In the genomic region with DNA sequence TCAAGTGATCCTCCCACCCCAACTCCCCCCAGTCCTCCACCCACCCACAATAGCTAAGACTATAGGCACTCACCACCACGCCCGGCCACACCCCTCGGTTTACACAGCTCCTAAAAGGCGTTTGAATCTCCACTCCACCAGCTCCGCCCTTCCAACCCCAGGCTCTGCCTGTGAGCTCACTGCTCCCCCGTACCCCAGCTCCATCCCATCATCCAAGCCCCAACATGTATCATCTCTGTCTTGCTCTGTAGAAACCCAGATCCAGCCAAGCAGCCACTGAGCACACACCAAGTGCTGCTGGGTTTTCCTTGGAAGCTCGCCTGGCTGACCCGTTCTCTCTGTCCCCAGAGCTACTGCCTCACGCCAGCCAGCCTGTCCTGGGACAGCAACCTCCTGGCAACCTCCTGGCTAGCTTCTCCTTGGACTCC, we compare ENCODE assay signal across 18 cellular contexts. TPM values are rescaled to one million over a fixed set of nuclear protein-coding genes. Genes with fewer than 3 reads are reported as not detected.
DNase-seq lines count a peak whose midpoint lies in the region; ATAC-seq and TF ChIP-seq lines count a peak whose summit lies in the region.
"Had no signal": no experiment of that assay in that cellular context is flagged by ENCODE, and none has a peak within 500 bp of the region (broad histone marks: within the 10 kb centered on the region; RNA-seq: fewer than 3 reads in every experiment).

No MANE protein-coding gene starts in this region.

- TF ChIP-seq CTCF in SK-N-SH (IDR thresholded peaks at IDR 0.05), result no peak
- TF ChIP-seq CTCF in epithelial cell of esophagus (IDR thresholded peaks at IDR 0.05; ENCODE audit: insufficient read depth, low read depth, low read length, missing control alignments), result no peak
- no peak for TF ChIP-seq CTCF in transverse colon (IDR thresholded peaks at IDR 0.05)
- no peak for TF ChIP-seq CTCF in thyroid gland (IDR thresholded peaks at IDR 0.05)

- no peak overlapping the region for H3K23ac ChIP-seq in mesendoderm (ENCODE audit: low read length)

- no peaks in the 10 kb centered on the region for H3K9me2 ChIP-seq in SK-N-SH

- H4K8ac ChIP-seq in mesendoderm (ENCODE audit: low read depth, low read length), result no peak overlapping the region

- H3K79me2 ChIP-seq in SK-N-SH (ENCODE audit: insufficient read depth) (no peaks in the 10 kb centered on the region; the same call in 1 of the 2 replicates), mesendoderm (ENCODE audit: control insufficient read depth, insufficient read depth, low read length) (no peaks in the 10 kb centered on the region)

- WGBS in SK-N-SH (ENCODE audit: low lambda C conversion rate), result 81% methylated on average over 9 of the region's 9 CpGs
- WGBS in mesendoderm (ENCODE audit: extremely low coverage, insufficient coverage, low lambda C conversion rate), result no CpG with 5 or more reads among the region's 9 CpGs
- 42 to 48% methylated on average over 3 to 9 of the region's 9 CpGs for WGBS in transverse colon (ENCODE audit: low coverage in 1 of 2), 2 donors
- 70% methylated on average over 9 of the region's 9 CpGs for WGBS in thyroid gland, 2 donors

- TF ChIP-seq POLR2A in transverse colon (IDR thresholded peaks at IDR 0.05) (no peak), thyroid gland (IDR thresholded peaks at IDR 0.05) (no peak)

- peak overlapping the region; percentile 81 for H2AK5ac ChIP-seq in mesendoderm (ENCODE audit: low read length)

- no peak for TF ChIP-seq EP300 in SK-N-SH (IDR thresholded peaks at IDR 0.05; ENCODE audit: borderline replicate concordance in 1 of 2, low read depth in 1 of 2, low read length in 1 of 2)
- no peak for TF ChIP-seq EP300 in transverse colon (IDR thresholded peaks at IDR 0.05; ENCODE audit: low read depth)

- no peak overlapping the region for H4K5ac ChIP-seq in mesendoderm (ENCODE audit: low read length)

- H3K27ac ChIP-seq in SK-N-SH (ENCODE audit: low read depth in 2 of 2, low read length in 1 of 2) (peak overlapping the region in 1 of 2 experiments; percentile 68; a peak in 2 of 4 replicates), mesendoderm (ENCODE audit: low read depth, low read length) (peak overlapping the region; percentile 31), transverse colon (no peak overlapping the region), thyroid gland (no peak overlapping the region)
- H3K27ac ChIP-seq: breast epithelium, pancreas had no signal

- H3K18ac ChIP-seq in mesendoderm (ENCODE audit: low read length), result peak overlapping the region; percentile 13

- peak overlapping the region; percentile 57; the same call in 1 of the 2 replicates for H3K4me2 ChIP-seq in SK-N-SH
- H3K4me2 ChIP-seq in mesendoderm (ENCODE audit: low read length), result no peak overlapping the region

- peak overlapping the region; percentile 14 for H2BK5ac ChIP-seq in mesendoderm (ENCODE audit: low read length)

- peaks cover 9% of the 10 kb centered on the region for H3F3A ChIP-seq in SK-N-SH (replicated peaks; ENCODE audit: insufficient read depth)

- H2AFZ ChIP-seq in SK-N-SH (ENCODE audit: low read depth), result no peak overlapping the region

- intact Hi-C loops in transverse colon (cut with DNase I; ENCODE audit: low total_unique reads), result loop anchor here (5.0 kb wide), 1 partner anchor 35 kb away; a partner anchor contains a TSS
- intact Hi-C loops in thyroid gland (cut with DNase I), result loop anchor here (5.0 to 10.0 kb wide), 2 partner anchors 35 to 87 kb away; a partner anchor contains a TSS

- no peaks in the 10 kb centered on the region for H3K79me1 ChIP-seq in mesendoderm (ENCODE audit: low read length)

- H2BK15ac ChIP-seq in mesendoderm (replicated peaks; ENCODE audit: low read depth), result no peak overlapping the region

- DNase-seq in SK-N-SH, result no peak
- peak; percentile 66 for DNase-seq in epithelial cell of esophagus (ENCODE audit: low read depth)
- DNase-seq in mesendoderm, result peak; percentile 39
- peak; percentile 63 for DNase-seq in transverse colon
- no peak for DNase-seq in thyroid gland
- DNase-seq in effector CD8-positive, alpha-beta T cell (lab: John Stamatoyannopoulos, UW), result no peak
- DNase-seq: activated CD4-positive, alpha-beta T cell treated with anti-CD3 and anti-CD28 coated beads for 36 hours; CD8-positive, alpha-beta T cell; effector memory CD8-positive, alpha-beta T cell; NCI-H1694 treated with DMSO at 0.1 percent for 48 hours; NCI-H524 treated with DMSO at 0.1 percent for 48 hours; pancreas; T-helper 2 cell had no signal

- H3K4ac ChIP-seq in mesendoderm (ENCODE audit: low read depth, low read length), result peak overlapping the region; percentile 64

- H3K4me1 ChIP-seq in SK-N-SH (ENCODE audit: control insufficient read depth in 1 of 2, insufficient read depth in 2 of 2, low read depth in 1 of 2, low read length in 1 of 2), result peaks cover 0 to 23% of the 10 kb centered on the region in 2 experiments; a peak in 2 of 4 replicates
- H3K4me1 ChIP-seq in mesendoderm (ENCODE audit: control insufficient read depth, low read depth, low read length), result peaks cover 11% of the 10 kb centered on the region
- peaks cover 5 to 24% (median 9%) of the 10 kb centered on the region in 4 donors for H3K4me1 ChIP-seq in transverse colon
- H3K4me1 ChIP-seq in thyroid gland, result peaks cover 4 to 6% of the 10 kb centered on the region in 2 donors
- H3K4me1 ChIP-seq: breast epithelium, pancreas had no signal

- peak overlapping the region; percentile 70 for H3K56ac ChIP-seq in mesendoderm (ENCODE audit: low read length)

- CTCF ChIA-PET in SK-N-SH (lab: Yijun Ruan, JAX), result interaction anchor here (0.8 to 4.3 kb wide), 7 partner anchors 9 to 83 kb away, joined by 3 to 31 read pairs (median 5); no protein-coding TSS in a partner anchor

- H4K20me1 ChIP-seq in SK-N-SH (ENCODE audit: insufficient read depth), result no peaks in the 10 kb centered on the region

- TF ChIP-seq RAD21 in SK-N-SH (IDR thresholded peaks at IDR 0.05; ENCODE audit: low read length), result no peak

- in situ Hi-C loops in transverse colon (cut with MboI; ENCODE audit: low pct_ligation_motif_present in 1 of 4, low pct_unique_long_range_greater_than_20kb in 1 of 4, low sequenced_read_pairs in 3 of 4), result loop anchor here in 2 of 4 donors (10.0 to 25.0 kb wide), 2 partner anchors 87 to 215 kb away; a partner anchor contains a TSS

- H3K36me3 ChIP-seq in SK-N-SH (replicated peaks in 1 of 2; ENCODE audit: control insufficient read depth in 1 of 2, insufficient read depth in 2 of 2, low read length in 1 of 2) (no peaks in the 10 kb centered on the region), mesendoderm (ENCODE audit: control insufficient read depth, insufficient read depth, low read length) (no peaks in the 10 kb centered on the region), transverse colon (no peaks in the 10 kb centered on the region), thyroid gland (no peaks in the 10 kb centered on the region)
- H3K36me3 ChIP-seq: breast epithelium, pancreas had no signal

- H3K27me3 ChIP-seq in SK-N-SH (ENCODE audit: insufficient read depth) (no peaks in the 10 kb centered on the region), mesendoderm (ENCODE audit: insufficient read depth, low read length, poor library complexity) (no peaks in the 10 kb centered on the region), transverse colon (no peaks in the 10 kb centered on the region), thyroid gland (no peaks in the 10 kb centered on the region)
- H3K27me3 ChIP-seq: breast epithelium, pancreas had no signal

- POLR2A ChIA-PET in SK-N-SH (lab: Yijun Ruan, JAX), result no interaction called here

- peak overlapping the region; percentile 14 for H2BK120ac ChIP-seq in mesendoderm (ENCODE audit: low read depth, low read length)

- H3K4me3 ChIP-seq in SK-N-SH (ENCODE audit: low read depth in 2 of 2, low read length in 1 of 2) (no peak overlapping the region), epithelial cell of esophagus (ENCODE audit: low read length) (no peak overlapping the region), mesendoderm (ENCODE audit: low read length) (no peak overlapping the region), transverse colon (no peak overlapping the region), thyroid gland (replicated peaks in 1 of 3) (no peak overlapping the region)
- H3K4me3 ChIP-seq: breast epithelium, pancreas had no signal

- ATAC-seq in SK-N-SH treated with all-trans-retinoic acid at 6 μM for 48 hours (no peak), HG03139 (IDR thresholded peaks at IDR 0.05; ENCODE audit: unreplicated experiment) (no peak)
- ATAC-seq: activated CD4-positive, alpha-beta T cell treated with anti-CD3 and anti-CD28 coated beads for 36 hours; CD8-positive, alpha-beta T cell; effector memory CD8-positive, alpha-beta T cell; pancreas had no signal

- H3K9ac ChIP-seq in SK-N-SH (no peak overlapping the region), mesendoderm (ENCODE audit: low read length) (no peak overlapping the region)

- no peaks in the 10 kb centered on the region for H3K9me3 ChIP-seq in SK-N-SH
- H3K9me3 ChIP-seq in transverse colon, result no peaks in the 10 kb centered on the region
- H3K9me3 ChIP-seq in thyroid gland, result no peaks in the 10 kb centered on the region
- H3K9me3 ChIP-seq: breast epithelium, pancreas had no signal

RNA-seq across cellular contexts. Expression of a gene that starts 12.0 kb away (rescaled TPM):
- polyA plus RNA-seq in SK-N-SH (2012; rRNA removed), result 27.3 and 31.4 TPM in 2 replicates
- 27.2 and 29.0 TPM in 2 replicates for polyA plus RNA-seq in SK-N-SH (2012; cell fraction: cytosol; rRNA removed)
- polyA plus RNA-seq in SK-N-SH (2012; cell fraction: nucleus; rRNA removed), result 13.3 and 23.8 TPM in 2 replicates
- 1.9 TPM for polyA plus RNA-seq in mesendoderm (2013, experiment 1 of 2)
- 2.1 TPM for polyA plus RNA-seq in mesendoderm (2013, experiment 2 of 2)
- total RNA-seq in transverse colon, result 1 to 10 TPM in 1 of 4 donors, not detected in 3; 2.2 TPM
- total RNA-seq in thyroid gland, result 10 to 100 TPM in 1 of 4 donors, 1 to 10 TPM in 3; 2.6 to 10.1 (median 5.9) TPM
- total RNA-seq: CD8-positive, alpha-beta T cell; frontal cortex had no signal

RNA-seq across cellular contexts. Expression of a gene that starts 28.6 kb away (rescaled TPM):
- 11.8 and 13.1 TPM in 2 replicates for polyA plus RNA-seq in SK-N-SH (2012; rRNA removed)
- polyA plus RNA-seq in SK-N-SH (2012; cell fraction: cytosol; rRNA removed), result 7.1 and 10.2 TPM in 2 replicates
- 5.7 and 6.0 TPM in 2 replicates for polyA plus RNA-seq in SK-N-SH (2012; cell fraction: nucleus; rRNA removed)
- 0.48 TPM for polyA plus RNA-seq in mesendoderm (2013, experiment 1 of 2)
- 0.55 TPM for polyA plus RNA-seq in mesendoderm (2013, experiment 2 of 2)
- total RNA-seq in transverse colon (under 1 TPM in 1 of 4 donors, not detected in 3; 0.64 TPM), thyroid gland (1 to 10 TPM in 1 of 4 donors, under 1 TPM in 1, not detected in 2; 0.83 to 1.7 TPM)
- total RNA-seq: activated CD4-positive, alpha-beta T cell treated with anti-CD3 and anti-CD28 coated beads for 36 hours; CD8-positive, alpha-beta T cell; frontal cortex; mucosa of gallbladder had no signal

RNA-seq across cellular contexts. Expression of a gene that starts 32.0 kb away (rescaled TPM):
- 24.6 and 25.4 TPM in 2 replicates for polyA plus RNA-seq in SK-N-SH (2012; rRNA removed)
- polyA plus RNA-seq in SK-N-SH (2012; cell fraction: cytosol; rRNA removed), result 19.7 and 25.3 TPM in 2 replicates
- 8.0 and 9.0 TPM in 2 replicates for polyA plus RNA-seq in SK-N-SH (2012; cell fraction: nucleus; rRNA removed)
- polyA plus RNA-seq in mesendoderm (2013, experiment 1 of 2), result 19.8 TPM
- 20.5 TPM for polyA plus RNA-seq in mesendoderm (2013, experiment 2 of 2)
- total RNA-seq in transverse colon, result 100 to 1,000 TPM in 1 of 4 donors, 10 to 100 TPM in 3; 40.8 to 138 (median 78.6) TPM
- 100 to 1,000 TPM in 2 of 4 donors, 10 to 100 TPM in 2; 57.3 to 251 (median 133) TPM for total RNA-seq in thyroid gland

RNA-seq across cellular contexts. Expression of a gene that starts 35.3 kb away (rescaled TPM):
- polyA plus RNA-seq in SK-N-SH (2012; rRNA removed), result 512 and 521 TPM in 2 replicates
- polyA plus RNA-seq in SK-N-SH (2012; cell fraction: cytosol; rRNA removed), result 347 and 466 TPM in 2 replicates
- polyA plus RNA-seq in SK-N-SH (2012; cell fraction: nucleus; rRNA removed), result 144 and 169 TPM in 2 replicates
- polyA plus RNA-seq in mesendoderm (2013, experiment 1 of 2), result 12.7 TPM
- 13.5 TPM for polyA plus RNA-seq in mesendoderm (2013, experiment 2 of 2)
- total RNA-seq in transverse colon (100 to 1,000 TPM; 181 to 223 (median 196) TPM), thyroid gland (100 to 1,000 TPM in 1 of 4 donors, 10 to 100 TPM in 3; 62.7 to 104 (median 76.3) TPM)
- total RNA-seq: activated CD4-positive, alpha-beta T cell treated with anti-CD3 and anti-CD28 coated beads for 36 hours; CD8-positive, alpha-beta T cell had no signal

RNA-seq across cellular contexts. Expression of a gene that starts 36.9 kb away (rescaled TPM):
- 0.15 TPM in 1 of 2 replicates, not detected in the other for polyA plus RNA-seq in SK-N-SH (2012; rRNA removed)
- polyA plus RNA-seq in SK-N-SH (2012; cell fraction: cytosol; rRNA removed), result 0.12 TPM in 1 of 2 replicates, not detected in the other
- polyA plus RNA-seq in SK-N-SH (2012; cell fraction: nucleus; rRNA removed), result not detected in 2 replicates
- not detected for polyA plus RNA-seq in mesendoderm (2013, experiment 1 of 2)
- not detected for polyA plus RNA-seq in mesendoderm (2013, experiment 2 of 2)
- total RNA-seq in transverse colon, result not detected
- total RNA-seq in thyroid gland, result 10 to 100 TPM in 1 of 4 donors, 1 to 10 TPM in 3; 2.2 to 12.6 (median 6.5) TPM
- total RNA-seq: breast epithelium; CD8-positive, alpha-beta T cell; frontal cortex; mucosa of gallbladder; pancreas had no signal
- polyA plus RNA-seq: pancreas had no signal

Comparison
In these comparisons a context has a peak if more than half of its experiments do, and no peak if none do; other contexts are left out.
1. DNase-seq: peak in epithelial cell of esophagus (single experiment), mesendoderm (single experiment) and transverse colon (single experiment); none in SK-N-SH (single experiment), thyroid gland (0 of 2) and effector CD8-positive, alpha-beta T cell (single experiment).